1 cellular context compared by ENCODE assay signal in the genomic region with DNA sequence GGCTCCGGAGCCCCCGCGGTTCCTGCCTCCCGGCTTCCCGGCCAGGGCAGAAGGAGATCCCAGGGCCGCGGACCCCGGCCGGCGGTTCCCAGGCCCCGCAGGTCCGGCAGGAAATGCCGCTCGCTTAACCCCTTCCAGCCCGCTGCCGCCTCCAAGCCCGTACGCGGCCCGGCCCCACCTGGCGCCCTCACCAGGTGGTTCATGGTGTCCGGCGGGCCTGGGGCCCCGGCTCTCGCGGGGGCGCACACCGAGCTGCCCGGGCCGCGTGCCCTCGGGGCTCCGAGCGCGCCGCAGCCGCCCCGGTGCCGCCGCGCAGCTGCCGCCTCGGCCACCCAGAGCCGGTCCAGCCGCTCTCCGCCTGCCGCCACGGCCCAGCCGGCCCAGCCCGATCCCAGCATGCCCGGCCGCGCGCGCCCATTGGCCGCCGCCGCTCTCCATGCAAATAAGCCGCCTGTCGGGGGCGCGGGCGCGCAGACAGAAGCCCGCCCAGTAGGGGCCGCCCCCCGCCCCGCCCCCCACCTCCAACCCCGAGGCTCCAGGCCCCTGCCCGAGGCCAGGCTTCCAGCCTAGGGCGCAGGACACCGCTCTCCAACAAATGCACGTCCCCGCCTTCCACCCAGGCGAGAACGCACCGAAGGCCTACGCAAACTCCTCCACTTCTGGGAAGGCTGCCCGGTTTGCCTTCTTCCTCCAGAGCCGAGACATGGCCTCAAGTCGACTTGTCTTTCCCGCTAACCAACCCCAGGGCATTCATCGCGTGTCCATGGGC.
TF ChIP-seq lines count a peak whose summit lies in the region.

A gene with protein sequence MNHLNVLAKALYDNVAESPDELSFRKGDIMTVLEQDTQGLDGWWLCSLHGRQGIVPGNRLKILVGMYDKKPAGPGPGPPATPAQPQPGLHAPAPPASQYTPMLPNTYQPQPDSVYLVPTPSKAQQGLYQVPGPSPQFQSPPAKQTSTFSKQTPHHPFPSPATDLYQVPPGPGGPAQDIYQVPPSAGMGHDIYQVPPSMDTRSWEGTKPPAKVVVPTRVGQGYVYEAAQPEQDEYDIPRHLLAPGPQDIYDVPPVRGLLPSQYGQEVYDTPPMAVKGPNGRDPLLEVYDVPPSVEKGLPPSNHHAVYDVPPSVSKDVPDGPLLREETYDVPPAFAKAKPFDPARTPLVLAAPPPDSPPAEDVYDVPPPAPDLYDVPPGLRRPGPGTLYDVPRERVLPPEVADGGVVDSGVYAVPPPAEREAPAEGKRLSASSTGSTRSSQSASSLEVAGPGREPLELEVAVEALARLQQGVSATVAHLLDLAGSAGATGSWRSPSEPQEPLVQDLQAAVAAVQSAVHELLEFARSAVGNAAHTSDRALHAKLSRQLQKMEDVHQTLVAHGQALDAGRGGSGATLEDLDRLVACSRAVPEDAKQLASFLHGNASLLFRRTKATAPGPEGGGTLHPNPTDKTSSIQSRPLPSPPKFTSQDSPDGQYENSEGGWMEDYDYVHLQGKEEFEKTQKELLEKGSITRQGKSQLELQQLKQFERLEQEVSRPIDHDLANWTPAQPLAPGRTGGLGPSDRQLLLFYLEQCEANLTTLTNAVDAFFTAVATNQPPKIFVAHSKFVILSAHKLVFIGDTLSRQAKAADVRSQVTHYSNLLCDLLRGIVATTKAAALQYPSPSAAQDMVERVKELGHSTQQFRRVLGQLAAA (minus strand): TSS at position 345 of the 769 bp plus-strand sequence. CDS start 142 bp downstream, at position 203.

TF ChIP-seq in GM12878, 131 proteins besides CTCF, POLR2A, EP300 and RAD21:
- TF ChIP-seq SMARCA5 (IDR thresholded peaks at IDR 0.05) = peak; percentile 71; the same call in 1 of the 2 replicates
- TF ChIP-seq, protein P1, sequence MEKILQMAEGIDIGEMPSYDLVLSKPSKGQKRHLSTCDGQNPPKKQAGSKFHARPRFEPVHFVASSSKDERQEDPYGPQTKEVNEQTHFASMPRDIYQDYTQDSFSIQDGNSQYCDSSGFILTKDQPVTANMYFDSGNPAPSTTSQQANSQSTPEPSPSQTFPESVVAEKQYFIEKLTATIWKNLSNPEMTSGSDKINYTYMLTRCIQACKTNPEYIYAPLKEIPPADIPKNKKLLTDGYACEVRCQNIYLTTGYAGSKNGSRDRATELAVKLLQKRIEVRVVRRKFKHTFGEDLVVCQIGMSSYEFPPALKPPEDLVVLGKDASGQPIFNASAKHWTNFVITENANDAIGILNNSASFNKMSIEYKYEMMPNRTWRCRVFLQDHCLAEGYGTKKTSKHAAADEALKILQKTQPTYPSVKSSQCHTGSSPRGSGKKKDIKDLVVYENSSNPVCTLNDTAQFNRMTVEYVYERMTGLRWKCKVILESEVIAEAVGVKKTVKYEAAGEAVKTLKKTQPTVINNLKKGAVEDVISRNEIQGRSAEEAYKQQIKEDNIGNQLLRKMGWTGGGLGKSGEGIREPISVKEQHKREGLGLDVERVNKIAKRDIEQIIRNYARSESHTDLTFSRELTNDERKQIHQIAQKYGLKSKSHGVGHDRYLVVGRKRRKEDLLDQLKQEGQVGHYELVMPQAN (conservative IDR thresholded peaks at IDR 0.05) = peak; percentile 57; the same call in 1 of the 2 replicates
- TF ChIP-seq, protein P2, sequence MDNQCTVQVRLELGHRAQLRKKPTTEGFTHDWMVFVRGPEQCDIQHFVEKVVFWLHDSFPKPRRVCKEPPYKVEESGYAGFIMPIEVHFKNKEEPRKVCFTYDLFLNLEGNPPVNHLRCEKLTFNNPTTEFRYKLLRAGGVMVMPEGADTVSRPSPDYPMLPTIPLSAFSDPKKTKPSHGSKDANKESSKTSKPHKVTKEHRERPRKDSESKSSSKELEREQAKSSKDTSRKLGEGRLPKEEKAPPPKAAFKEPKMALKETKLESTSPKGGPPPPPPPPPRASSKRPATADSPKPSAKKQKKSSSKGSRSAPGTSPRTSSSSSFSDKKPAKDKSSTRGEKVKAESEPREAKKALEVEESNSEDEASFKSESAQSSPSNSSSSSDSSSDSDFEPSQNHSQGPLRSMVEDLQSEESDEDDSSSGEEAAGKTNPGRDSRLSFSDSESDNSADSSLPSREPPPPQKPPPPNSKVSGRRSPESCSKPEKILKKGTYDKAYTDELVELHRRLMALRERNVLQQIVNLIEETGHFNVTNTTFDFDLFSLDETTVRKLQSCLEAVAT (IDR thresholded peaks at IDR 0.05) = no peak
- peak in 1 of 2 experiments; percentile 61; a peak in 2 of 4 replicates for TF ChIP-seq BHLHE40 (IDR thresholded peaks at IDR 0.05; ENCODE audit: borderline replicate concordance in 1 of 2, low read depth in 2 of 2, low read length in 1 of 2)
- TF ChIP-seq TCF12 (IDR thresholded peaks at IDR 0.05; ENCODE audit: low read depth, low read length) = 0 out of 2 replicates have a peak, but pooled peaks have one; percentile 7
- 0 out of 2 replicates have a peak, but pooled peaks have one; percentile 41 for TF ChIP-seq TCF3 (IDR thresholded peaks at IDR 0.05; ENCODE audit: borderline replicate concordance, insufficient read depth, low read depth, low read length)
- peak; percentile 40; the same call in 1 of the 3 replicates for TF ChIP-seq POU2F2 (IDR thresholded peaks at IDR 0.05; ENCODE audit: borderline replicate concordance, low read depth, low read length)
- TF ChIP-seq BRCA1 (IDR thresholded peaks at IDR 0.05; ENCODE audit: low read depth, low read length) = no peak
- TF ChIP-seq ESRRA (IDR thresholded peaks at IDR 0.05; ENCODE audit: low read length) = no peak
- TF ChIP-seq RB1 (IDR thresholded peaks at IDR 0.05; ENCODE audit: borderline replicate concordance) = peak; percentile 42; the same call in 1 of the 2 replicates
- TF ChIP-seq NR2F1 (conservative IDR thresholded peaks at IDR 0.05) = 0 out of 2 replicates have a peak, but pooled peaks have one; percentile 38
- TF ChIP-seq, protein P3, sequence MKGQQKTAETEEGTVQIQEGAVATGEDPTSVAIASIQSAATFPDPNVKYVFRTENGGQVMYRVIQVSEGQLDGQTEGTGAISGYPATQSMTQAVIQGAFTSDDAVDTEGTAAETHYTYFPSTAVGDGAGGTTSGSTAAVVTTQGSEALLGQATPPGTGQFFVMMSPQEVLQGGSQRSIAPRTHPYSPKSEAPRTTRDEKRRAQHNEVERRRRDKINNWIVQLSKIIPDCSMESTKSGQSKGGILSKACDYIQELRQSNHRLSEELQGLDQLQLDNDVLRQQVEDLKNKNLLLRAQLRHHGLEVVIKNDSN (IDR thresholded peaks at IDR 0.05; ENCODE audit: borderline replicate concordance, extremely low read length, insufficient read depth, low read depth, low read length) = no peak
- peak; percentile 65 for TF ChIP-seq IKZF1 (conservative IDR thresholded peaks at IDR 0.05)
- TF ChIP-seq CHD4 (IDR thresholded peaks at IDR 0.05) = no peak
- TF ChIP-seq GATAD2B (conservative IDR thresholded peaks at IDR 0.05; ENCODE audit: low read depth) = peak; percentile 82
- no peak for TF ChIP-seq KDM1A (IDR thresholded peaks at IDR 0.05; ENCODE audit: borderline replicate concordance)
- TF ChIP-seq KLF5 (IDR thresholded peaks at IDR 0.05; ENCODE audit: partially characterized antibody) = no peak
- TF ChIP-seq LARP7 (IDR thresholded peaks at IDR 0.05) = peak; percentile 63
TF ChIP-seq in GM12878: peak in this region for 11.
